8 cellular contexts compared by ENCODE assay signal in the genomic region with DNA sequence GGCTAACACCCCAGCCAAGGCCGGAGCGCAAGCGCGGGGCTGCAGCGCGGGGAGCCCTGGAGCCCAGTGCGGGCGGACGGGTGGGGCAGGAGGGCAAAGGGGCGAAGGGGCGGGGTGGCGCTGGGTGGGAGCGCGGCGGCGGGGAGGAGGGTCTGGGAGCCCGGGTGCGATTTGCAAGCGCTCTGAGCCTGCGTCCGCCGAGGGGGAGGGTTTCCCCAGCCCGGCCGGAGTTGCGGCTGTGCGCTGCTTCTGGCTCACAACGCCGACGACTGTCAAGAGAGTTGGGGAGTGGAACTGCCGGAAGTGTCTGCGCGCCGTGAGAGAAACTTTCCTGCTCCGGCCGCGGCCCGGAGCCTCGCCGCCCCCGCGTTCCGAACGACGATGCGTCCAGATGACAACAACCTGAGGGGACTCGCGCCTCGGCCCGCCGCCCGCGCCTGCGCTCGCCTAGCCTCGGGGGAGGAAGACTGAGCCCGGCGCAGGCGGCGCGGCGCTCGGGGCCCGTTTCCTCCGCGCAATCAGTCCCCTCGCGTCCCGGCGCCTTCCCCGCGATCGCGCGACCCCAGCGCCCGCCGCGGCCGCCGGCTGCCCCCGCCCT. TPM values are rescaled to one million over a fixed set of nuclear protein-coding genes. Genes with fewer than 3 reads are reported as not detected.
DNase-seq lines count a peak whose midpoint lies in the region; ATAC-seq, FAIRE-seq and TF ChIP-seq lines count a peak whose summit lies in the region.

A gene with protein sequence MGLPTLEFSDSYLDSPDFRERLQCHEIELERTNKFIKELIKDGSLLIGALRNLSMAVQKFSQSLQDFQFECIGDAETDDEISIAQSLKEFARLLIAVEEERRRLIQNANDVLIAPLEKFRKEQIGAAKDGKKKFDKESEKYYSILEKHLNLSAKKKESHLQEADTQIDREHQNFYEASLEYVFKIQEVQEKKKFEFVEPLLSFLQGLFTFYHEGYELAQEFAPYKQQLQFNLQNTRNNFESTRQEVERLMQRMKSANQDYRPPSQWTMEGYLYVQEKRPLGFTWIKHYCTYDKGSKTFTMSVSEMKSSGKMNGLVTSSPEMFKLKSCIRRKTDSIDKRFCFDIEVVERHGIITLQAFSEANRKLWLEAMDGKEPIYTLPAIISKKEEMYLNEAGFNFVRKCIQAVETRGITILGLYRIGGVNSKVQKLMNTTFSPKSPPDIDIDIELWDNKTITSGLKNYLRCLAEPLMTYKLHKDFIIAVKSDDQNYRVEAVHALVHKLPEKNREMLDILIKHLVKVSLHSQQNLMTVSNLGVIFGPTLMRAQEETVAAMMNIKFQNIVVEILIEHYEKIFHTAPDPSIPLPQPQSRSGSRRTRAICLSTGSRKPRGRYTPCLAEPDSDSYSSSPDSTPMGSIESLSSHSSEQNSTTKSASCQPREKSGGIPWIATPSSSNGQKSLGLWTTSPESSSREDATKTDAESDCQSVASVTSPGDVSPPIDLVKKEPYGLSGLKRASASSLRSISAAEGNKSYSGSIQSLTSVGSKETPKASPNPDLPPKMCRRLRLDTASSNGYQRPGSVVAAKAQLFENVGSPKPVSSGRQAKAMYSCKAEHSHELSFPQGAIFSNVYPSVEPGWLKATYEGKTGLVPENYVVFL (plus strand): TSS at position 257 of the 598 bp plus-strand sequence. CDS start 391 bp downstream, outside the sequence.

- H3K9me3 ChIP-seq in T-helper 17 cell (ENCODE audit: control insufficient read depth, low read length, poor library complexity, severe bottlenecking) = no peaks in the 10 kb centered on the region
- H3K9me3 ChIP-seq in H1 (ENCODE audit: insufficient read depth in 2 of 2, low read depth in 1 of 2, low read length in 1 of 2) = no peaks in the 10 kb centered on the region
- H3K9me3 ChIP-seq in stomach = no peaks in the 10 kb centered on the region

- peak within 1 kb of the TSS; percentile 83 for H3K56ac ChIP-seq in H1 (replicated peaks; ENCODE audit: insufficient read length, low read depth, low read length)

- peaks cover 4% of the 10 kb centered on the region; the same call in 1 of the 2 replicates for H3K79me1 ChIP-seq in H1 (ENCODE audit: low read depth, low read length)

- POLR2A ChIA-PET in H1 (lab: Charles Lee; ENCODE audit: partially characterized antibody) = interaction anchor here (0.6 to 1.2 kb wide), 6 partner anchors 10 to 189 kb away, joined by 3 to 5 read pairs (median 4); no protein-coding TSS in a partner anchor

- H3K4me3 Mint-ChIP-seq in T-helper 17 cell = peak within 1 kb of the TSS; percentile 78

- peaks cover 4% of the 10 kb centered on the region; the same call in 1 of the 2 replicates for H3K23me2 ChIP-seq in H1 (ENCODE audit: low read depth, low read length)

- H3K14ac ChIP-seq in H1 (ENCODE audit: insufficient read length) = no peak within 1 kb of the TSS

- H2BK15ac ChIP-seq in H1 (ENCODE audit: low read length) = no peak within 1 kb of the TSS

- peak within 1 kb of the TSS; percentile 75 for H2BK120ac ChIP-seq in H1 (replicated peaks; ENCODE audit: low read depth, low read length)

- H3K4me2 ChIP-seq in H1 (ENCODE audit: insufficient read depth in 1 of 2, low read depth in 2 of 2, low read length in 2 of 2) = peak within 1 kb of the TSS; percentile 83 to 96

- peak within 1 kb of the TSS; percentile 86 for H4K8ac ChIP-seq in H1 (ENCODE audit: extremely low read depth, insufficient read depth, low read length)

- H3K27ac Mint-ChIP-seq in T-helper 17 cell = no peak within 1 kb of the TSS

- intact Hi-C loops in stomach (cut with DNase I; ENCODE audit: low total_unique reads) = loop anchor here (10.0 kb wide), 2 partner anchors 102 to 168 kb away; no protein-coding TSS in a partner anchor

- H3K27me3 ChIP-seq in H1 (replicated peaks in 1 of 4; ENCODE audit: control insufficient read depth in 3 of 4, extremely low read depth in 1 of 4, insufficient read depth in 3 of 4, low read length in 3 of 4) = no peaks in the 10 kb centered on the region
- peaks cover 0 to 7% (median 0%) of the 10 kb centered on the region in 3 donors for H3K27me3 ChIP-seq in stomach

- peak within 1 kb of the TSS; percentile 87 for H4K91ac ChIP-seq in H1 (replicated peaks; ENCODE audit: insufficient read length, low read length)

- H3K4me1 ChIP-seq in H1 (replicated peaks in 1 of 4; ENCODE audit: control insufficient read depth in 3 of 4, insufficient read depth in 4 of 4, low read length in 3 of 4) = peaks cover 0 to 4% (median 3%) of the 10 kb centered on the region in 4 experiments; a peak in 4 of 7 replicates
- peaks cover 6 to 69% (median 30%) of the 10 kb centered on the region in 4 donors for H3K4me1 ChIP-seq in stomach

- 1% methylated on average over 43 of the region's 81 CpGs; no CpG with 5 or more reads in 1 of the 2 experiments for WGBS in H1 (ENCODE audit: extremely low coverage in 1 of 2, insufficient coverage in 1 of 2, insufficient read length in 1 of 2, insufficient replicate concordance in 2 of 2, low coverage in 1 of 2, low lambda C conversion rate in 2 of 2, missing lambda C conversion rate in 1 of 2), 2 experiments
- WGBS in stomach, 5 donors = 0 to 1% (median 1%) methylated on average over 27 to 81 of the region's 81 CpGs

- H3K4ac ChIP-seq in H1 (replicated peaks; ENCODE audit: insufficient read length, low read depth, low read length) = no peak within 1 kb of the TSS

- H3K4me1 Mint-ChIP-seq in T-helper 17 cell = peaks cover 5% of the 10 kb centered on the region

- H3K36me3 ChIP-seq in H1 (ENCODE audit: control insufficient read depth in 2 of 4, insufficient read depth in 4 of 4, low read length in 3 of 4) = peaks cover 0 to 4% (median 0%) of the 10 kb centered on the region in 4 experiments; a peak in 1 of 8 replicates
- no peaks in the 10 kb centered on the region for H3K36me3 ChIP-seq in stomach

- peak within 1 kb of the TSS; percentile 88 for H3K18ac ChIP-seq in H1 (ENCODE audit: extremely low read depth, low read length)

- H4K5ac ChIP-seq in H1 (ENCODE audit: insufficient read length, low read depth, low read length) = peak within 1 kb of the TSS; percentile 91

- peak within 1 kb of the TSS; percentile 78; the same call in 1 of the 2 replicates for H2AFZ ChIP-seq in H1 (ENCODE audit: low read length)

- peaks cover 14% of the 10 kb centered on the region for H3K27me3 Mint-ChIP-seq in T-helper 17 cell

- peak within 1 kb of the TSS; percentile 86 for H2BK5ac ChIP-seq in H1 (ENCODE audit: low read depth, low read length)

- peaks cover 0 to 44% of the 10 kb centered on the region in 2 experiments; a peak in 3 of 4 replicates for H3K79me2 ChIP-seq in H1 (ENCODE audit: control insufficient read depth in 1 of 2, insufficient read depth in 2 of 2, low read length in 2 of 2)

- TF ChIP-seq POLR2A in H1 (IDR thresholded peaks at IDR 0.05; ENCODE audit: control extremely low read depth in 1 of 2, low read depth in 2 of 2, low read length in 2 of 2) (peak in 1 of 2 experiments; percentile 54; a peak in 1 of 3 replicates), stomach (IDR thresholded peaks at IDR 0.05) (no peak)

- FAIRE-seq in H1 (lab: Jason Lieb, UNC) = no peak

- H3K23ac ChIP-seq in H1 (ENCODE audit: insufficient read length) = no peak within 1 kb of the TSS

- peak; percentile 84 for DNase-seq in ELF-1 (ENCODE audit: low read depth, low spot score)
- no peak for DNase-seq in T-helper 17 cell
- peak; percentile 78 to 86 for DNase-seq in H1 (ENCODE audit: low read depth in 1 of 2, low spot score in 2 of 2)
- peak; percentile 63 to 66 for DNase-seq in lung microvascular endothelial cell (ENCODE audit: low read depth in 2 of 2)
- peak; percentile 70 for DNase-seq in stomach
- DNase-seq in cerebellar nuclear complex (lab: John Stamatoyannopoulos, UW) = no peak

- H3K9ac ChIP-seq in H1 (replicated peaks in 1 of 4; ENCODE audit: extremely low read depth in 1 of 4, low read depth in 3 of 4, low read length in 3 of 4) = peak within 1 kb of the TSS; percentile 64 to 86 (median 78)

- TF ChIP-seq EP300 in H1 (IDR thresholded peaks at IDR 0.05; ENCODE audit: borderline replicate concordance in 1 of 2, low read depth in 2 of 2, low read length in 2 of 2) (no peak; a peak in 1 of 3 replicates), stomach (IDR thresholded peaks at IDR 0.05) (no peak)

- ATAC-seq in GM19468 (IDR thresholded peaks at IDR 0.05; ENCODE audit: extremely low read depth, unreplicated experiment) (peak; percentile 54), HG03558 (IDR thresholded peaks at IDR 0.05; ENCODE audit: extremely low read depth, unreplicated experiment) (peak; percentile 42), T-helper 17 cell (peak; percentile 44)

- H3K36me3 Mint-ChIP-seq in T-helper 17 cell (ENCODE audit: low read depth) = no peaks in the 10 kb centered on the region

- peak within 1 kb of the TSS; percentile 77 for H2BK20ac ChIP-seq in H1 (ENCODE audit: low read length)

- H3K27ac ChIP-seq in H1 (ENCODE audit: low read depth, low read length) (peak within 1 kb of the TSS; percentile 75), stomach (peak within 1 kb of the TSS; percentile 75 to 96 (median 88))

- CTCF ChIA-PET in H1 (lab: Charles Lee; ENCODE audit: partially characterized antibody) = interaction anchor here (0.5 to 1.7 kb wide), 24 partner anchors 9 to 250 kb away, joined by 3 to 12 read pairs (median 4); no protein-coding TSS in a partner anchor

- H2AK5ac ChIP-seq in H1 (ENCODE audit: low read depth, low read length) = no peak within 1 kb of the TSS

- no peak for TF ChIP-seq CTCF in H1 (IDR thresholded peaks at IDR 0.05; ENCODE audit: control extremely low read depth in 1 of 3, insufficient read depth in 1 of 3, low read depth in 1 of 3, low read length in 3 of 3)
- no peak for TF ChIP-seq CTCF in stomach (IDR thresholded peaks at IDR 0.05)

- peak within 1 kb of the TSS; percentile 70; the same call in 1 of the 2 replicates for H2BK12ac ChIP-seq in H1 (ENCODE audit: low read depth, low read length)

- H4K20me1 ChIP-seq in H1 (replicated peaks in 1 of 2; ENCODE audit: control insufficient read depth in 1 of 2, insufficient read depth in 2 of 2, low read length in 2 of 2) = no peaks in the 10 kb centered on the region

- H3K4me3 ChIP-seq in H1 (ENCODE audit: extremely low read depth in 1 of 4, insufficient read depth in 2 of 4, low read depth in 3 of 4, low read length in 4 of 4) = peak within 1 kb of the TSS; percentile 87 to 96 (median 92)
- H3K4me3 ChIP-seq in stomach = peak within 1 kb of the TSS; percentile 74 to 77 (median 76)

- TF ChIP-seq RAD21 in H1 (IDR thresholded peaks at IDR 0.05 in 1 of 2, conservative IDR thresholded peaks at IDR 0.05 in 1 of 2; ENCODE audit: low read depth in 2 of 2, low read length in 2 of 2) = peak; percentile 7 to 12; a peak in 1 of 4 replicates

RNA-seq across cellular contexts. Expression of the gene that starts here (rescaled TPM):
- total RNA-seq in T-helper 17 cell (under 1 TPM; 0.12 to 0.31 TPM), lung microvascular endothelial cell (2.4 and 7.1 TPM in 2 replicates), stomach (100 to 1,000 TPM in 1 of 5 donors, 10 to 100 TPM in 4; 27.4 to 119 (median 64.5) TPM)
- total RNA-seq in H1 (2021; fragmentation: NEBNext Ultra II Directional; extraction: Animal tissue kit (Norgen Biotek cat#: 25700)) = 33.3 and 33.5 TPM in 2 replicates
- polyA plus RNA-seq in H1 (2011; rRNA removed) (13.1 and 22.2 TPM in 2 replicates), stomach (10 to 100 TPM in 1 of 3 donors, 1 to 10 TPM in 2; 2.3 to 17.4 (median 7.4) TPM)
- 18.4 TPM for polyA plus RNA-seq in H1 (2011; cell fraction: cytosol; rRNA removed)
- polyA plus RNA-seq in H1 (2011; cell fraction: nucleus; rRNA removed) = 17.7 TPM
- polyA plus RNA-seq in H1 (2012, experiment 1 of 2) = 12.0 to 26.0 TPM (median 19.3 TPM) in 4 replicates
- polyA plus RNA-seq in H1 (2012, experiment 2 of 2) = 2.1 TPM
- 13.9 TPM for polyA plus RNA-seq in H1 (2013, experiment 1 of 2)
- 14.8 TPM for polyA plus RNA-seq in H1 (2013, experiment 2 of 2)
- 50.9 and 68.5 TPM in 2 replicates for polyA minus RNA-seq in H1 (2011; rRNA and poly(A)+ RNA removed)
- polyA minus RNA-seq in H1 (2011; cell fraction: cytosol; rRNA and poly(A)+ RNA removed) = 26.9 TPM
- polyA minus RNA-seq in H1 (2011; cell fraction: nucleus; rRNA and poly(A)+ RNA removed) = 56.7 TPM

Comparison
In these comparisons a context has a peak if more than half of its experiments do, and no peak if none do; other contexts are left out.
1. Peak in ATAC-seq in T-helper 17 cell; RNA of the gene not detected or under 1 TPM.
2. DNase-seq: peak in ELF-1 (single experiment), H1 (2 of 2), lung microvascular endothelial cell (2 of 2) and stomach (single experiment); none in T-helper 17 cell (0 of 3) and cerebellar nuclear complex (0 of 2).
3. Peak in every context shown above with its lines, with median percentiles within 50 percentile points of each other: ATAC-seq.